Comparison of ENCODE assay signal across 20 cellular contexts in genomic region chr11:31806186-31806943, GRCh38. TPM values are rescaled to one million over a fixed set of nuclear protein-coding genes. Genes with fewer than 3 reads are reported as not detected.
DNase-seq lines count a peak whose midpoint lies in the region; ATAC-seq and TF ChIP-seq lines count a peak whose summit lies in the region.
"Had no signal": no experiment of that assay in that cellular context is flagged by ENCODE, and none has a peak within 500 bp of the region (broad histone marks: within the 10 kb centered on the region; RNA-seq: fewer than 3 reads in every experiment).

No MANE protein-coding gene starts in this region.

- 12% methylated on average over 16 of the region's 36 CpGs for WGBS in esophagus muscularis mucosa
- 30% methylated on average over 8 of the region's 36 CpGs for WGBS in mammary epithelial cell (ENCODE audit: low coverage, missing lambda C conversion rate)

- H3K9ac ChIP-seq in mammary epithelial cell (ENCODE audit: insufficient read depth, low read length) = no peak overlapping the region

- H3K4me1 ChIP-seq in esophagus muscularis mucosa = peaks cover 31 to 68% (median 45%) of the 10 kb centered on the region in 4 donors
- H3K4me1 ChIP-seq in osteoblast (ENCODE audit: insufficient read depth, low read length) = peaks cover 5% of the 10 kb centered on the region
- H3K4me1 ChIP-seq in mammary epithelial cell (ENCODE audit: insufficient read depth, low read length) = peaks cover 16% of the 10 kb centered on the region

- H4K20me1 ChIP-seq in osteoblast (ENCODE audit: insufficient read depth, low read length) (peaks cover 5% of the 10 kb centered on the region), mammary epithelial cell (ENCODE audit: insufficient read depth, low read length) (no peaks in the 10 kb centered on the region)

- H3K27me3 Mint-ChIP-seq in activated T-helper 1 cell treated with anti-CD3 and anti-CD28 coated beads, Interleukin-12 subunit alpha, Interleukin-12 subunit beta, Interleukin-2, Interleukin-4 antibody, amounts not matched to agents 30 ng/mL and 10 ng/mL and 1 ng/mL, durations not matched to agents 14 hours and 24 hours and 36 hours (ENCODE audit: insufficient read depth) = peaks cover 85% of the 10 kb centered on the region

- TF ChIP-seq CTCF in GM10266 (IDR thresholded peaks at IDR 0.05; ENCODE audit: control insufficient read depth, insufficient read depth, low read depth, missing control alignments) = no peak
- TF ChIP-seq CTCF in esophagus muscularis mucosa (IDR thresholded peaks at IDR 0.05) = no peak
- TF ChIP-seq CTCF in osteoblast (IDR thresholded peaks at IDR 0.05; ENCODE audit: extremely low read depth, low read depth, low read length) = no peak
- no peak for TF ChIP-seq CTCF in mammary epithelial cell (conservative IDR thresholded peaks at IDR 0.05 in 1 of 2, IDR thresholded peaks at IDR 0.05 in 1 of 2; ENCODE audit: extremely low read depth in 1 of 2, insufficient read depth in 1 of 2, low read depth in 1 of 2, low read length in 2 of 2)

- CTCF ChIA-PET in mammary epithelial cell (lab: Charles Lee; ENCODE audit: low non-redundant PET) = no interaction called here

- in situ Hi-C loops in mammary epithelial cell (cut with MboI; ENCODE audit: low sequenced_read_pairs in 2 of 2) = no loop called here

- H3K9me3 ChIP-seq in esophagus muscularis mucosa (no peaks in the 10 kb centered on the region), osteoblast (ENCODE audit: low read depth, low read length) (no peaks in the 10 kb centered on the region), mammary epithelial cell (replicated peaks; ENCODE audit: insufficient read depth, low read length) (no peaks in the 10 kb centered on the region)
- H3K9me3 ChIP-seq: tibial nerve had no signal

- H3K36me3 Mint-ChIP-seq in activated T-helper 1 cell treated with anti-CD3 and anti-CD28 coated beads, Interleukin-12 subunit alpha, Interleukin-12 subunit beta, Interleukin-2, Interleukin-4 antibody, amounts not matched to agents 30 ng/mL and 10 ng/mL and 1 ng/mL, durations not matched to agents 14 hours and 24 hours and 36 hours (ENCODE audit: low read depth) = peaks cover 15% of the 10 kb centered on the region
- H3K36me3 Mint-ChIP-seq: stimulated activated memory B cell treated with anti-CD40 and anti-IgM and Interleukin-4, amounts not matched to agents 10 μg/mL and 1 μg/mL and 100 μg/mL, for 72 hours had no signal

- H3K4me2 ChIP-seq in osteoblast (ENCODE audit: insufficient read depth, low read length) (no peak overlapping the region), mammary epithelial cell (ENCODE audit: insufficient read depth, low read depth, low read length) (no peak overlapping the region)

- H3K4me1 Mint-ChIP-seq in activated T-helper 1 cell treated with anti-CD3 and anti-CD28 coated beads, Interleukin-12 subunit alpha, Interleukin-12 subunit beta, Interleukin-2, Interleukin-4 antibody, amounts not matched to agents 30 ng/mL and 10 ng/mL and 1 ng/mL, durations not matched to agents 14 hours and 24 hours and 36 hours (ENCODE audit: low read depth) = peaks cover 39% of the 10 kb centered on the region

- ATAC-seq in GM18511 (IDR thresholded peaks at IDR 0.05; ENCODE audit: unreplicated experiment) = no peak
- ATAC-seq: effector memory CD8-positive, alpha-beta T cell; left ventricle myocardium superior; Panc1; stimulated activated memory B cell treated with anti-CD40 and anti-IgM and Interleukin-4, amounts not matched to agents 10 μg/mL and 1 μg/mL and 100 μg/mL, for 72 hours had no signal

- H3K27me3 ChIP-seq in esophagus muscularis mucosa (peaks cover 24 to 100% (median 100%) of the 10 kb centered on the region in 4 donors), osteoblast (ENCODE audit: insufficient read depth, low read length) (peaks cover 98% of the 10 kb centered on the region), mammary epithelial cell (ENCODE audit: insufficient read depth, low read length) (peaks cover 84% of the 10 kb centered on the region)

- H2AFZ ChIP-seq in osteoblast (ENCODE audit: low read length) (no peak overlapping the region), mammary epithelial cell (ENCODE audit: low read depth, low read length) (no peak overlapping the region)

- peak; percentile 52 for DNase-seq in GM10266 (ENCODE audit: extremely low spot score)
- DNase-seq in activated T-helper 1 cell treated with anti-CD3 and anti-CD28 coated beads, Interleukin-12 subunit alpha, Interleukin-12 subunit beta, Interleukin-2, Interleukin-4 antibody, amounts not matched to agents 30 ng/mL and 10 ng/mL and 1 ng/mL, durations not matched to agents 14 hours and 24 hours and 36 hours (ENCODE audit: low spot score) = no peak
- peak; percentile 50 for DNase-seq in esophagus muscularis mucosa (ENCODE audit: extremely low spot score)
- peak; percentile 71 for DNase-seq in osteoblast (ENCODE audit: insufficient read length, low spot score, missing footprints)
- DNase-seq in T-helper 2 cell = no peak
- no peak for DNase-seq in occipital lobe (lab: John Stamatoyannopoulos, UW)
- DNase-seq in mammary epithelial cell = no peak
- DNase-seq: activated CD4-positive, alpha-beta memory T cell treated with anti-CD3 and anti-CD28 coated beads for 36 hours; activated T-cell treated with anti-CD3 and anti-CD28 coated beads, Interleukin-2, amount 50 U/mL, for 24 hours; AML-193; Calu3; effector memory CD8-positive, alpha-beta T cell; GDM1; left ventricle myocardium superior; NCI-H82 had no signal

- H3K36me3 ChIP-seq in esophagus muscularis mucosa (no peaks in the 10 kb centered on the region), osteoblast (ENCODE audit: insufficient read depth, low read length) (no peaks in the 10 kb centered on the region), mammary epithelial cell (ENCODE audit: insufficient read depth, low read length) (no peaks in the 10 kb centered on the region)
- H3K36me3 ChIP-seq: tibial nerve had no signal

- TF ChIP-seq POLR2A in esophagus muscularis mucosa (IDR thresholded peaks at IDR 0.05; ENCODE audit: low read depth) = no peak

- TF ChIP-seq EP300 in esophagus muscularis mucosa (IDR thresholded peaks at IDR 0.05) = no peak

- BruUV-seq in mammary epithelial cell (replicated peaks; lab: Mats Ljungman, UMichigan) = no TSS peak

- peak overlapping the region; percentile 3 for H3K27ac Mint-ChIP-seq in activated T-helper 1 cell treated with anti-CD3 and anti-CD28 coated beads, Interleukin-12 subunit alpha, Interleukin-12 subunit beta, Interleukin-2, Interleukin-4 antibody, amounts not matched to agents 30 ng/mL and 10 ng/mL and 1 ng/mL, durations not matched to agents 14 hours and 24 hours and 36 hours
- H3K27ac Mint-ChIP-seq: activated CD4-positive, alpha-beta memory T cell treated with anti-CD3 and anti-CD28 coated beads for 36 hours; activated T-cell treated with anti-CD3 and anti-CD28 coated beads, Interleukin-2, amount 50 U/mL, for 24 hours; effector memory CD8-positive, alpha-beta T cell; stimulated activated memory B cell treated with anti-CD40 and anti-IgM and Interleukin-4, amounts not matched to agents 10 μg/mL and 1 μg/mL and 100 μg/mL, for 72 hours had no signal

- H3K4me3 Mint-ChIP-seq in activated T-helper 1 cell treated with anti-CD3 and anti-CD28 coated beads, Interleukin-12 subunit alpha, Interleukin-12 subunit beta, Interleukin-2, Interleukin-4 antibody, amounts not matched to agents 30 ng/mL and 10 ng/mL and 1 ng/mL, durations not matched to agents 14 hours and 24 hours and 36 hours = no peak overlapping the region
- H3K4me3 Mint-ChIP-seq: activated CD4-positive, alpha-beta memory T cell treated with anti-CD3 and anti-CD28 coated beads for 36 hours; activated T-cell treated with anti-CD3 and anti-CD28 coated beads, Interleukin-2, amount 50 U/mL, for 24 hours; central memory CD8-positive, alpha-beta T cell; stimulated activated memory B cell treated with anti-CD40 and anti-IgM and Interleukin-4, amounts not matched to agents 10 μg/mL and 1 μg/mL and 100 μg/mL, for 72 hours had no signal

- intact Hi-C loops in activated T-helper 1 cell treated with anti-CD3 and anti-CD28 coated beads, Interleukin-12 subunit alpha, Interleukin-12 subunit beta, Interleukin-2, Interleukin-4 antibody, amounts not matched to agents 30 ng/mL and 10 ng/mL and 1 ng/mL, durations not matched to agents 14 hours and 24 hours and 36 hours (cut with micrococcal nuclease) = no loop called here
- intact Hi-C loops in esophagus muscularis mucosa (cut with DNase I) (no loop called here), mammary epithelial cell (cut with micrococcal nuclease) (no loop called here)

- dilution Hi-C loops in mammary epithelial cell (cut with HindIII; ENCODE audit: low sequenced_read_pairs) = no loop called here

- H3K27ac ChIP-seq in esophagus muscularis mucosa (replicated peaks in 1 of 4) (no peak overlapping the region), osteoblast (ENCODE audit: low read depth, low read length) (no peak overlapping the region), mammary epithelial cell (ENCODE audit: insufficient read depth, low read depth, low read length) (no peak overlapping the region)
- H3K27ac ChIP-seq: tibial nerve had no signal

- H3K4me3 ChIP-seq in esophagus muscularis mucosa = no peak overlapping the region
- no peak overlapping the region for H3K4me3 ChIP-seq in osteoblast (ENCODE audit: insufficient read depth, low read length)
- no peak overlapping the region for H3K4me3 ChIP-seq in mammary epithelial cell (replicated peaks in 1 of 3; ENCODE audit: insufficient read depth in 1 of 3, low read depth in 2 of 3, low read length in 3 of 3)
- H3K4me3 ChIP-seq: tibial nerve had no signal

- H3K79me2 ChIP-seq in osteoblast (ENCODE audit: insufficient read depth, low read length) (no peaks in the 10 kb centered on the region), mammary epithelial cell (ENCODE audit: insufficient read depth, low read length) (no peaks in the 10 kb centered on the region)

- H3K9me3 Mint-ChIP-seq in activated T-helper 1 cell treated with anti-CD3 and anti-CD28 coated beads, Interleukin-12 subunit alpha, Interleukin-12 subunit beta, Interleukin-2, Interleukin-4 antibody, amounts not matched to agents 30 ng/mL and 10 ng/mL and 1 ng/mL, durations not matched to agents 14 hours and 24 hours and 36 hours = no peaks in the 10 kb centered on the region
- H3K9me3 Mint-ChIP-seq: activated T-cell treated with anti-CD3 and anti-CD28 coated beads, Interleukin-2, amount 50 U/mL, for 24 hours; central memory CD8-positive, alpha-beta T cell had no signal

RNA-seq across cellular contexts. Expression of gene PAX6, which starts 4.8 kb away (rescaled TPM):
- total RNA-seq in activated T-helper 1 cell treated with anti-CD3 and anti-CD28 coated beads, Interleukin-12 subunit alpha, Interleukin-12 subunit beta, Interleukin-2, Interleukin-4 antibody, amounts not matched to agents 30 ng/mL and 10 ng/mL and 1 ng/mL, durations not matched to agents 14 hours and 24 hours and 36 hours = not detected in 2 replicates
- under 1 TPM in 1 of 4 donors, not detected in 3; 0.06 TPM for total RNA-seq in esophagus muscularis mucosa
- under 0.01 and 0.36 TPM in 2 replicates for total RNA-seq in osteoblast
- 16.4 TPM for total RNA-seq in occipital lobe
- 1 to 10 TPM in 1 of 2 donors, under 1 TPM in 1; 0.40 to 1.0 TPM for total RNA-seq in mammary epithelial cell
- polyA plus RNA-seq in mammary epithelial cell = not detected
- polyA minus RNA-seq in mammary epithelial cell = not detected
- total RNA-seq: activated CD4-positive, alpha-beta memory T cell treated with anti-CD3 and anti-CD28 coated beads for 36 hours; left ventricle myocardium superior; tibial nerve had no signal

Comparison
In these comparisons a context has a peak if more than half of its experiments do, and no peak if none do; other contexts are left out.
1. DNase-seq: peak in GM10266 (single experiment), esophagus muscularis mucosa (single experiment) and osteoblast (single experiment); none in activated T-helper 1 cell treated with anti-CD3 and anti-CD28 coated beads, Interleukin-12 subunit alpha, Interleukin-12 subunit beta, Interleukin-2, Interleukin-4 antibody, amounts not matched to agents 30 ng/mL and 10 ng/mL and 1 ng/mL, durations not matched to agents 14 hours and 24 hours and 36 hours (single experiment), T-helper 2 cell (0 of 5), occipital lobe (single experiment) and mammary epithelial cell (single experiment).